In genomic region chr16:70659546-70659945, GRCh38 we compare ENCODE assay signal across 23 cellular contexts. TPM values are rescaled to one million over a fixed set of nuclear protein-coding genes. Genes with fewer than 3 reads are reported as not detected.
A peak's percentile ranks its signal among the peaks of the same experiment; 100 is the strongest.
DNase-seq lines count a peak whose midpoint lies in the region; ATAC-seq, FAIRE-seq and TF ChIP-seq lines count a peak whose summit lies in the region.
"Had no signal": no experiment of that assay in that cellular context is flagged by ENCODE, and none has a peak within 500 bp of the region (broad histone marks: within the 10 kb centered on the region; RNA-seq: fewer than 3 reads in every experiment).

No MANE protein-coding gene starts in this region.

- 90% methylated on average over 6 of the region's 12 CpGs; no CpG with 5 or more reads in 1 of the 2 experiments for WGBS in IMR-90 (ENCODE audit: extremely low coverage in 2 of 2, insufficient read length in 1 of 2), 2 experiments
- 67% methylated on average over 9 of the region's 12 CpGs for WGBS in K562 (ENCODE audit: insufficient coverage, low coverage, missing lambda C conversion rate)

- H3K27me3 Mint-ChIP-seq in stimulated activated naive CD8-positive, alpha-beta T cell treated with anti-CD3 and anti-CD28 coated beads, Interleukin-15, amount 100 ng/mL, for 72 hours = no peaks in the 10 kb centered on the region
- H3K27me3 Mint-ChIP-seq: T-helper 17 cell had no signal

- no peaks in the 10 kb centered on the region for H3K9me3 Mint-ChIP-seq in stimulated activated naive CD8-positive, alpha-beta T cell treated with anti-CD3 and anti-CD28 coated beads, Interleukin-15, amount 100 ng/mL, for 72 hours
- H3K9me3 Mint-ChIP-seq: CD14-positive monocyte, HFFc6 had no signal

- H3K4me1 ChIP-seq in IMR-90 (ENCODE audit: control insufficient read depth, insufficient read depth, low read length) (peaks cover 3% of the 10 kb centered on the region; the same call in 1 of the 2 replicates), K562 (replicated peaks in 1 of 2; ENCODE audit: control insufficient read depth in 2 of 2, insufficient read depth in 2 of 2, low read length in 2 of 2) (peaks cover under 1 to 40% of the 10 kb centered on the region in 2 experiments; a peak in 4 of 5 replicates), osteoblast (ENCODE audit: insufficient read depth, low read length) (peaks cover 7% of the 10 kb centered on the region)

- no peak for TF ChIP-seq EP300 in K562 (IDR thresholded peaks at IDR 0.05; ENCODE audit: low read length)

- no peaks in the 10 kb centered on the region for H3K9me3 ChIP-seq in IMR-90 (ENCODE audit: control insufficient read depth, insufficient read depth, low read length)
- no peaks in the 10 kb centered on the region for H3K9me3 ChIP-seq in K562 (replicated peaks; ENCODE audit: control insufficient read depth, insufficient read depth, low read depth, low read length)
- H3K9me3 ChIP-seq in osteoblast (ENCODE audit: low read depth, low read length) = no peaks in the 10 kb centered on the region

- in situ Hi-C loops in IMR-90 (cut with MboI; ENCODE audit: low sequenced_read_pairs) = no loop called here
- in situ Hi-C loops in K562 (cut with MboI) = no loop called here

- H2BK120ac ChIP-seq in IMR-90 (ENCODE audit: low read depth, low read length) = no peak overlapping the region

- no peak for TF ChIP-seq POLR2A in IMR-90 (IDR thresholded peaks at IDR 0.05; ENCODE audit: low read depth, low read length)
- no peak for TF ChIP-seq POLR2A in K562 (conservative IDR thresholded peaks at IDR 0.05)

- H3K27ac ChIP-seq in IMR-90 (ENCODE audit: insufficient read depth, low read length) = no peak overlapping the region
- H3K27ac ChIP-seq in K562 (ENCODE audit: extremely low read depth, low read depth, low read length) = no peak overlapping the region
- H3K27ac ChIP-seq in osteoblast (ENCODE audit: low read depth, low read length) = no peak overlapping the region
- H3K27ac ChIP-seq: KMS-11 had no signal

- H3K23ac ChIP-seq in IMR-90 (ENCODE audit: low read depth, low read length) = no peak overlapping the region

- no peak for TF ChIP-seq RAD21 in IMR-90 (IDR thresholded peaks at IDR 0.05; ENCODE audit: low read length)
- TF ChIP-seq RAD21 in K562 (CRISPR knock-in tag; conservative IDR thresholded peaks at IDR 0.05 in 1 of 2, IDR thresholded peaks at IDR 0.05 in 1 of 2) = no peak

- no peak overlapping the region for H4K91ac ChIP-seq in IMR-90 (ENCODE audit: insufficient read depth, low read depth, low read length)

- CTCF ChIA-PET in IMR-90 (lab: Yijun Ruan, JAX) = no interaction called here
- CTCF ChIA-PET in K562 (lab: Yijun Ruan, JAX; ENCODE audit: low intra/inter-chr PET ratio) = no interaction called here

- no peak overlapping the region for H3K18ac ChIP-seq in IMR-90 (ENCODE audit: low read depth, low read length)

- no peak overlapping the region for H2BK20ac ChIP-seq in IMR-90 (ENCODE audit: low read depth, low read length)

- H2BK5ac ChIP-seq in IMR-90 (ENCODE audit: low read depth, low read length, poor library complexity, severe bottlenecking) = no peak overlapping the region

- H4K20me1 ChIP-seq in IMR-90 (ENCODE audit: insufficient read depth, low read length) (peaks cover 35% of the 10 kb centered on the region), K562 (replicated peaks; ENCODE audit: control insufficient read depth, insufficient read depth, low read length) (no peaks in the 10 kb centered on the region), osteoblast (ENCODE audit: insufficient read depth, low read length) (peaks cover 17% of the 10 kb centered on the region)

- TF ChIP-seq CTCF in IMR-90 (conservative IDR thresholded peaks at IDR 0.05; ENCODE audit: low read depth, low read length) = no peak
- TF ChIP-seq CTCF in K562 (IDR thresholded peaks at IDR 0.05 in 2 of 3, conservative IDR thresholded peaks at IDR 0.05 in 1 of 3; ENCODE audit: insufficient read depth in 2 of 3, low read depth in 1 of 3, low read length in 3 of 3) = no peak
- TF ChIP-seq CTCF in osteoblast (IDR thresholded peaks at IDR 0.05; ENCODE audit: extremely low read depth, low read depth, low read length) = no peak

- H3K9ac ChIP-seq in IMR-90 (ENCODE audit: low read depth, low read length) (no peak overlapping the region), K562 (ENCODE audit: insufficient read depth in 1 of 2, low read depth in 2 of 2, low read length in 2 of 2) (no peak overlapping the region)
- H3K9ac ChIP-seq: KMS-11 had no signal

- no peak overlapping the region for H3K56ac ChIP-seq in IMR-90 (ENCODE audit: extremely low read depth, insufficient read depth, low read length)

- H2AK9ac ChIP-seq in IMR-90 (replicated peaks; ENCODE audit: low read depth, low read length, poor library complexity) = peak overlapping the region; percentile 72

- H4K5ac ChIP-seq in IMR-90 (ENCODE audit: low read depth, low read length) = no peak overlapping the region

- H3K79me2 ChIP-seq in K562 (ENCODE audit: control insufficient read depth, insufficient read depth, low read length) = no peaks in the 10 kb centered on the region
- H3K79me2 ChIP-seq in osteoblast (ENCODE audit: insufficient read depth, low read length) = no peaks in the 10 kb centered on the region

- H3K9me1 ChIP-seq in IMR-90 (ENCODE audit: insufficient read depth, low read length) (no peaks in the 10 kb centered on the region), K562 (ENCODE audit: control insufficient read depth, insufficient read depth, low read length) (no peaks in the 10 kb centered on the region)

- H3K36me3 ChIP-seq in IMR-90 (ENCODE audit: control insufficient read depth, insufficient read depth, low read length) (peaks cover 24% of the 10 kb centered on the region), K562 (ENCODE audit: control insufficient read depth, insufficient read depth, low read length) (peaks cover 16% of the 10 kb centered on the region; the same call in 1 of the 3 replicates), osteoblast (ENCODE audit: insufficient read depth, low read length) (peaks cover 21% of the 10 kb centered on the region)

- H3K4me3 ChIP-seq in IMR-90 (ENCODE audit: insufficient read depth, low read depth, low read length) (no peak overlapping the region), K562 (no peak overlapping the region), osteoblast (ENCODE audit: insufficient read depth, low read length) (no peak overlapping the region)

- ATAC-seq in IMR-90 (ENCODE audit: low read depth) = no peak
- ATAC-seq in K562 = no peak
- ATAC-seq in stimulated activated naive CD8-positive, alpha-beta T cell treated with anti-CD3 and anti-CD28 coated beads, Interleukin-15, amount 100 ng/mL, for 72 hours = no peak
- ATAC-seq in HG03196 (IDR thresholded peaks at IDR 0.05; ENCODE audit: unreplicated experiment) = no peak
- ATAC-seq: PC-3, T-helper 17 cell had no signal

- H2AFZ ChIP-seq in IMR-90 (replicated peaks; ENCODE audit: low read length, poor library complexity) (no peak overlapping the region), K562 (ENCODE audit: low read depth, low read length) (no peak overlapping the region), osteoblast (ENCODE audit: low read length) (no peak overlapping the region)

- H3K4me1 Mint-ChIP-seq in stimulated activated naive CD8-positive, alpha-beta T cell treated with anti-CD3 and anti-CD28 coated beads, Interleukin-15, amount 100 ng/mL, for 72 hours = peaks cover 11% of the 10 kb centered on the region
- H3K4me1 Mint-ChIP-seq: CD14-positive monocyte, T-helper 17 cell had no signal

- H3K4me3 Mint-ChIP-seq in stimulated activated naive CD8-positive, alpha-beta T cell treated with anti-CD3 and anti-CD28 coated beads, Interleukin-15, amount 100 ng/mL, for 72 hours = no peak overlapping the region
- H3K4me3 Mint-ChIP-seq: CD14-positive monocyte, HFFc6, T-helper 17 cell had no signal

- no peak overlapping the region for H2BK15ac ChIP-seq in IMR-90 (ENCODE audit: low read depth, low read length)

- DNase-seq in IMR-90 (no peak), K562 (ENCODE audit: extremely low read depth in 1 of 4, low spot score in 3 of 4) (no peak), osteoblast (ENCODE audit: insufficient read length, low spot score, missing footprints) (peak; percentile 67), CD1c-positive myeloid dendritic cell (ENCODE audit: extremely low spot score) (no peak), T1000 (lab: John Stamatoyannopoulos, UW) (no peak)
- DNase-seq in stimulated activated naive CD8-positive, alpha-beta T cell treated with anti-CD3 and anti-CD28 coated beads, Interleukin-15, amount 100 ng/mL, for 72 hours = no peak
- DNase-seq: ACHN, COR-L47, DMS 273 treated with DMSO at 0.1 percent for 48 hours, GDM1, GOT3, HFFc6, NCI-H1417 treated with DMSO at 0.1 percent for 48 hours, NCI-H187 treated with DMSO at 0.1 percent for 48 hours, NCI-H2227 treated with DMSO at 0.1 percent for 48 hours, NCI-H524, PC-3, RPMI8226, T-helper 17 cell had no signal

- peaks cover 0 to 18% of the 10 kb centered on the region in 2 experiments; a peak in 2 of 4 replicates for H3K79me1 ChIP-seq in IMR-90 (ENCODE audit: low read depth in 1 of 2, low read length in 2 of 2)

- no peak overlapping the region for H4K8ac ChIP-seq in IMR-90 (ENCODE audit: low read depth in 2 of 2, low read length in 2 of 2)

- no peak for FAIRE-seq in K562 (lab: Jason Lieb, UNC)
- FAIRE-seq: GM19239 had no signal

- H2AK5ac ChIP-seq in IMR-90 (ENCODE audit: low read depth, low read length) = peak overlapping the region; percentile 46; the same call in 1 of the 2 replicates

- no peak overlapping the region for H3K27ac Mint-ChIP-seq in stimulated activated naive CD8-positive, alpha-beta T cell treated with anti-CD3 and anti-CD28 coated beads, Interleukin-15, amount 100 ng/mL, for 72 hours
- H3K27ac Mint-ChIP-seq: CD14-positive monocyte, HFFc6, T-helper 17 cell had no signal

- POLR2A ChIA-PET in IMR-90 (lab: Charles Lee; ENCODE audit: unreplicated experiment) = no interaction called here
- POLR2A ChIA-PET in K562 (lab: Yijun Ruan, JAX) = interaction anchor here (0.6 to 1.1 kb wide), 3 partner anchors 9 to 33 kb away, joined by 3 read pairs; no protein-coding TSS in a partner anchor

- no peak overlapping the region for H3K14ac ChIP-seq in IMR-90 (replicated peaks; ENCODE audit: low read depth, low read length)

- H3K27me3 ChIP-seq in IMR-90 (ENCODE audit: control insufficient read depth, insufficient read depth, low read length) (no peaks in the 10 kb centered on the region), K562 (ENCODE audit: control insufficient read depth in 2 of 2, insufficient read depth in 2 of 2, low read length in 2 of 2) (no peaks in the 10 kb centered on the region), osteoblast (ENCODE audit: insufficient read depth, low read length) (no peaks in the 10 kb centered on the region)

- no peak overlapping the region for H3K4ac ChIP-seq in IMR-90 (ENCODE audit: low read depth, low read length)

- BruUV-seq in IMR-90 (replicated peaks; lab: Mats Ljungman, UMichigan) = no TSS peak
- BruUV-seq in K562 (replicated peaks; lab: Mats Ljungman, UMichigan) = no TSS peak

- H3K4me2 ChIP-seq in IMR-90 (ENCODE audit: low read depth, low read length) (no peak overlapping the region), K562 (ENCODE audit: insufficient read depth, low read length) (no peak overlapping the region), osteoblast (ENCODE audit: insufficient read depth, low read length) (no peak overlapping the region)
- H3K4me2 ChIP-seq: KMS-11 had no signal

- dilution Hi-C loops in IMR-90 (cut with HindIII; ENCODE audit: low sequenced_read_pairs, unreplicated experiment) = no loop called here

- intact Hi-C loops in IMR-90 (cut with micrococcal nuclease) (no loop called here), K562 (cut with micrococcal nuclease) (loop anchor here (10.0 kb wide), 1 partner anchor 135 kb away; the partner anchor contains the start of genes COG4 and SF3B3)

RNA-seq across cellular contexts. Expression of gene IL34, which starts 13.2 kb away (rescaled TPM):
- total RNA-seq in IMR-90 (2012; rRNA removed) (1.1 and 1.3 TPM in 2 replicates), K562 (2014; rRNA removed) (0.20 TPM in 1 of 2 replicates, not detected in the other), K562 (2014; rRNA removed; fragmentation: Illumina TruSeq; extraction: Trizol) (not detected in 2 replicates), K562 (2015; rRNA removed; fragmentation: Illumina TruSeq; extraction: Trizol) (0.18 TPM in 1 of 2 replicates, not detected in the other), K562 (2021) (0.25 TPM in 1 of 2 replicates, not detected in the other), osteoblast (5.6 and 9.4 TPM in 2 replicates)
- polyA plus RNA-seq in IMR-90 (2012; rRNA removed) (2.0 and 2.5 TPM in 2 replicates), K562 (2011; rRNA removed) (0.10 TPM in 1 of 2 replicates, not detected in the other), K562 (2014; fragmentation: Illumina TruSeq; extraction: Trizol) (0.58 TPM in 1 of 2 replicates, not detected in the other), K562 (2014; fragmentation: Nextera tagmentation; extraction: Ambion mirVana) (not detected), K562 (2014; rRNA removed) (0.07 and 0.18 TPM in 2 replicates)
- 2.1 and 4.5 TPM in 2 replicates for polyA plus RNA-seq in IMR-90 (2012; cell fraction: cytosol; rRNA removed)
- polyA plus RNA-seq in IMR-90 (2012; cell fraction: nucleus; rRNA removed; ENCODE audit: low replicate concordance) = 2.3 and 2.9 TPM in 2 replicates
- total RNA-seq in K562 (2011; cell fraction: chromatin; rRNA removed; ENCODE audit: low replicate concordance) = 0.44 TPM in 1 of 2 replicates, not detected in the other
- total RNA-seq in K562 (2011; cell fraction: nucleolus; rRNA removed) = not detected in 2 replicates
- not detected in 2 replicates for total RNA-seq in K562 (2011; cell fraction: nucleoplasm; rRNA removed)
- polyA plus RNA-seq in K562 (2011; cell fraction: cytosol; rRNA removed) = 0.16 and 0.49 TPM in 2 replicates
- polyA plus RNA-seq in K562 (2011; cell fraction: nucleus; rRNA removed) = 0.20 and 0.32 TPM in 2 replicates
- 0.39 and 0.44 TPM in 2 replicates for polyA plus RNA-seq in K562 (2012)
- not detected in 2 replicates for polyA minus RNA-seq in K562 (2011; rRNA and poly(A)+ RNA removed)
- polyA minus RNA-seq in K562 (2011; cell fraction: cytosol; rRNA and poly(A)+ RNA removed) = not detected in 2 replicates
- not detected in 2 replicates for polyA minus RNA-seq in K562 (2011; cell fraction: nucleus; rRNA and poly(A)+ RNA removed)
- total RNA-seq: PC-3 had no signal
- polyA plus RNA-seq: CD14-positive monocyte had no signal

RNA-seq across cellular contexts. Expression of gene MTSS2, which starts 26.3 kb away (rescaled TPM):
- total RNA-seq in IMR-90 (2012; rRNA removed) (8.9 and 9.1 TPM in 2 replicates), K562 (2014; rRNA removed) (15.4 and 22.4 TPM in 2 replicates), K562 (2014; rRNA removed; fragmentation: Illumina TruSeq; extraction: Trizol) (4.8 and 9.1 TPM in 2 replicates), K562 (2015; rRNA removed; fragmentation: Illumina TruSeq; extraction: Trizol) (20.6 and 24.2 TPM in 2 replicates), K562 (2021) (51.2 and 60.3 TPM in 2 replicates), osteoblast (54.2 and 56.5 TPM in 2 replicates)
- polyA plus RNA-seq in IMR-90 (2012; rRNA removed) (86.2 and 108 TPM in 2 replicates), K562 (2011; rRNA removed) (16.9 and 21.5 TPM in 2 replicates), K562 (2014; fragmentation: Illumina TruSeq; extraction: Trizol) (36.2 and 45.7 TPM in 2 replicates), K562 (2014; fragmentation: Nextera tagmentation; extraction: Ambion mirVana) (under 1 TPM; 0.11 to 0.32 TPM), K562 (2014; rRNA removed) (31.1 and 46.9 TPM in 2 replicates)
- 69.9 and 88.4 TPM in 2 replicates for polyA plus RNA-seq in IMR-90 (2012; cell fraction: cytosol; rRNA removed)
- polyA plus RNA-seq in IMR-90 (2012; cell fraction: nucleus; rRNA removed; ENCODE audit: low replicate concordance) = 148 and 251 TPM in 2 replicates
- 15.0 and 50.2 TPM in 2 replicates for total RNA-seq in K562 (2011; cell fraction: chromatin; rRNA removed; ENCODE audit: low replicate concordance)
- total RNA-seq in K562 (2011; cell fraction: nucleolus; rRNA removed) = 41.7 and 44.2 TPM in 2 replicates
- total RNA-seq in K562 (2011; cell fraction: nucleoplasm; rRNA removed) = 20.2 and 24.3 TPM in 2 replicates
- 13.3 and 40.6 TPM in 2 replicates for polyA plus RNA-seq in K562 (2011; cell fraction: cytosol; rRNA removed)
- 40.9 and 91.6 TPM in 2 replicates for polyA plus RNA-seq in K562 (2011; cell fraction: nucleus; rRNA removed)
- polyA plus RNA-seq in K562 (2012) = 55.8 and 57.7 TPM in 2 replicates
- 6.7 and 12.5 TPM in 2 replicates for polyA minus RNA-seq in K562 (2011; rRNA and poly(A)+ RNA removed)
- 27.2 and 41.8 TPM in 2 replicates for polyA minus RNA-seq in K562 (2011; cell fraction: cytosol; rRNA and poly(A)+ RNA removed)
- polyA minus RNA-seq in K562 (2011; cell fraction: nucleus; rRNA and poly(A)+ RNA removed) = 20.1 and 25.2 TPM in 2 replicates
- polyA plus RNA-seq: CD14-positive monocyte had no signal
